Comparison of ENCODE assay signal across 10 cellular contexts in the genomic region with DNA sequence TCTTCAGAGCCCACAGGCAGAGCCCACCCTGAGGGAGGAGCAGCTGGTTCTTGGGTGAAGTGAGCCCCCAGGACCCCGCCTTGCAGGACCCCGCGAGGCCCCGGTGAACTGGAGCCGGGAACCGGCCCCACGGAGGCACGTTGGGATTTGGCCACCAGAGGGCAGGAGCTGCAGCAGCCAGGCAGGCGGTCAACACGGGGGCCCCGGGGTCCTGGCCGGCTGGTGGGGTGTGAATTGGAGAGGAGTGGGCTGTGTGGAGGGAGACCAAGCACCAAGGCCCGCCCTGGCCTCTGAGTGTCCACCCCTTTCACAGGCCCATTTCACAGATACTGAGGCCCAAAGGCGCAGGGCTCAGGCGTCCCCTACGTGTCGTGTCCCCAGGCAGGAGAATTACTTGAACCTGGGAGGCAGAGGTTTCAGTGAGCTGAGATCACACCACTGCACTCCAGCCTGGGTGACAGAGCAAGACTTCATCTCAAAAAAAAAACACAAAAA. TPM values are rescaled to one million over a fixed set of nuclear protein-coding genes. Genes with fewer than 3 reads are reported as not detected.
DNase-seq lines count a peak whose midpoint lies in the region; ATAC-seq and TF ChIP-seq lines count a peak whose summit lies in the region.
"Had no signal": no experiment of that assay in that cellular context is flagged by ENCODE, and none has a peak within 500 bp of the region (broad histone marks: within the 10 kb centered on the region; RNA-seq: fewer than 3 reads in every experiment).

No MANE protein-coding gene starts in this region.

- intact Hi-C loops in left colon (cut with DNase I, micrococcal nuclease) = no loop called here

- ATAC-seq in left colon (peak; percentile 47), HG03565 (IDR thresholded peaks at IDR 0.05; ENCODE audit: unreplicated experiment) (no peak), GM19351 (IDR thresholded peaks at IDR 0.05; ENCODE audit: unreplicated experiment) (no peak)

- DNase-seq in AG09309 (ENCODE audit: low read depth) (no peak), GM13977 (ENCODE audit: low spot score) (peak; percentile 80), left colon (peak in 1 of 2 donors; percentile 42), cerebellum (ENCODE audit: low spot score) (no peak), NCI-H1930 (lab: John Stamatoyannopoulos, UW) (no peak)
- peak; percentile 29 for DNase-seq in activated naive CD4-positive, alpha-beta T cell treated with anti-CD3 and anti-CD28 coated beads, Interleukin-2, amount 50 U/mL, for 16 hours

- H3K4me3 ChIP-seq in AG09309 (ENCODE audit: control insufficient read depth, low read depth, low read length) = no peak overlapping the region

- in situ Hi-C loops in GM13977 (cut with MboI; ENCODE audit: low pct_unique_long_range_greater_than_20kb, low sequenced_read_pairs, unreplicated experiment) = no loop called here

- peak; percentile 83 for TF ChIP-seq CTCF in AG09309 (IDR thresholded peaks at IDR 0.05; ENCODE audit: control insufficient read depth, insufficient read depth, low read depth, low read length, missing control alignments)
- TF ChIP-seq CTCF in GM13977 (IDR thresholded peaks at IDR 0.05; ENCODE audit: extremely low read depth, insufficient read depth, missing control alignments) = peak; percentile 73

RNA-seq across cellular contexts. Expression of a gene that starts 2.2 kb away (rescaled TPM):
- total RNA-seq in left colon (1 to 10 TPM in 1 of 2 donors, under 1 TPM in 1; 0.73 to 4.4 TPM), cerebellum (2.5 TPM)
- total RNA-seq: mononuclear cell had no signal

RNA-seq across cellular contexts. Expression of a gene that starts 40.1 kb away (rescaled TPM):
- total RNA-seq in left colon (under 1 TPM; 0.73 to 0.92 TPM), cerebellum (8.8 TPM)
- total RNA-seq: urinary bladder had no signal

RNA-seq across cellular contexts. Expression of a gene that starts 41.9 kb away (rescaled TPM):
- total RNA-seq in left colon (100 to 1,000 TPM; 154 to 157 TPM), cerebellum (44.2 TPM)

RNA-seq across cellular contexts. Expression of a gene that starts 42.0 kb away (rescaled TPM):
- total RNA-seq in left colon (1 to 10 TPM; 7.1 to 9.1 TPM), cerebellum (13.4 TPM)

RNA-seq across cellular contexts. Expression of a gene that starts 55.2 kb away (rescaled TPM):
- total RNA-seq in left colon (1,000 to 10,000 TPM; 1,613 to 1,684 TPM), cerebellum (1,241 TPM)

Comparison
In these comparisons a context has a peak if more than half of its experiments do, and no peak if none do; other contexts are left out.
1. DNase-seq: peak in GM13977 (single experiment) and activated naive CD4-positive, alpha-beta T cell treated with anti-CD3 and anti-CD28 coated beads, Interleukin-2, amount 50 U/mL, for 16 hours (single experiment); none in AG09309 (single experiment), cerebellum (single experiment) and NCI-H1930 (0 of 2).